Comparison of ENCODE assay signal across 8 cellular contexts in the genomic region with DNA sequence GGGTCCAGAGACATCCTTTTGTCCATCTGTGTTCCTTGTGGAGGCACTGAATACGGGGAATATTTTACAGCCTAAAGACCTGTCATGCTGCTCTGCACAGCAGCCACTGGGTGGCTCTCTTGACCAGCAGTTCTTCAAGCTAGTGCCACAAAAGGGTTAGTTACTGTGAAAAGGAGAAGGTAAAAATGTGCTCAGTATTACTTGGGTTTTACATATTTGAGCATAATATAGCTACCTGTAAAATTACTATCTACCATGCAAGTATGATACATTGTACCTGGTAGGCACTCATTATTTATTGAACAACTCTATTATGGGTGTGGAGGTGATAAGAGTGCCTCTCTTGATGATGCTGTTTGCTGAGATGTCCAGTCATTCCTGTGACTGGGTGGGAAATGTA. TPM values are rescaled to one million over a fixed set of nuclear protein-coding genes. Genes with fewer than 3 reads are reported as not detected.
DNase-seq lines count a peak whose midpoint lies in the region; ATAC-seq and TF ChIP-seq lines count a peak whose summit lies in the region.

No MANE protein-coding gene starts in this region.

- intact Hi-C loops in lower lobe of right lung (cut with DNase I): no loop called here

- peaks cover 54% of the 10 kb centered on the region for H3K36me3 ChIP-seq in lower lobe of right lung

- H3K9me3 ChIP-seq in lower lobe of right lung: no peaks in the 10 kb centered on the region

- TF ChIP-seq CTCF in GM13976 (IDR thresholded peaks at IDR 0.05; ENCODE audit: borderline replicate concordance, control extremely low read depth, extremely low read depth, insufficient read depth, missing control alignments) (peak; percentile 82), lower lobe of right lung (IDR thresholded peaks at IDR 0.05) (peak; percentile 83)

- no peaks in the 10 kb centered on the region for H3K27me3 ChIP-seq in lower lobe of right lung (ENCODE audit: low read depth)

- peaks cover 10% of the 10 kb centered on the region for H3K4me1 ChIP-seq in lower lobe of right lung

- DNase-seq in AML-193 (lab: John Stamatoyannopoulos, UW): peak; percentile 76 to 79
- peak; percentile 65 for DNase-seq in GM13976 (ENCODE audit: low spot score)
- peak; percentile 19 for DNase-seq in NCI-H1092 (lab: John Stamatoyannopoulos, UW)
- peak; percentile 69 for DNase-seq in SKM-1 (lab: John Stamatoyannopoulos, UW; ENCODE audit: unreplicated experiment)
- peak; percentile 69 for DNase-seq in dedifferentiated amniotic fluid mesenchymal stem cell (ENCODE audit: extremely low spot score)
- DNase-seq in lower lobe of right lung: no peak
- DNase-seq in superior temporal gyrus (ENCODE audit: extremely low spot score): peak; percentile 90

- in situ Hi-C loops in GM13976 (cut with MboI; ENCODE audit: low sequenced_read_pairs, unreplicated experiment): loop anchor here (5.0 to 10.0 kb wide), 3 partner anchors 226 to 319 kb away; no protein-coding TSS in a partner anchor

- H3K4me3 ChIP-seq in lower lobe of right lung: no peak overlapping the region

- H3K27ac ChIP-seq in lower lobe of right lung: no peak overlapping the region

- peak; percentile 84 for ATAC-seq in HG02623 (IDR thresholded peaks at IDR 0.05; ENCODE audit: unreplicated experiment)
- peak; percentile 85 to 86 for ATAC-seq in lower lobe of right lung

RNA-seq across cellular contexts. Expression of a gene that starts 23.6 kb away (rescaled TPM):
- total RNA-seq in lower lobe of right lung: 37.1 TPM

RNA-seq across cellular contexts. Expression of a gene that starts 34.7 kb away (rescaled TPM):
- total RNA-seq in lower lobe of right lung: 25.6 TPM
